Comparison of ENCODE assay signal across 8 cellular contexts in genomic region chr5:33588654-33589372, GRCh38.
DNase-seq lines count a peak whose midpoint lies in the region; ATAC-seq and TF ChIP-seq lines count a peak whose summit lies in the region.

No MANE protein-coding gene starts in this region.

- in situ Hi-C loops in ACHN (cut with HindIII; ENCODE audit: low pct_ligation_motif_present, low pct_unique_long_range_greater_than_20kb, low sequenced_read_pairs), result no loop called here

- POLR2A ChIA-PET in activated CD4-positive, alpha-beta memory T cell treated with anti-CD3 and anti-CD28 coated beads for 36 hours (lab: Charles Lee), result no interaction called here

- DNase-seq in ACHN (peak; percentile 8), LHCN-M2 (ENCODE audit: low read depth) (peak; percentile 42), glutamatergic neuron (peak; percentile 56), uterus (no peak)
- DNase-seq in activated CD4-positive, alpha-beta memory T cell treated with anti-CD3 and anti-CD28 coated beads for 36 hours, result peak; percentile 59
- DNase-seq in stimulated activated CD8-positive, alpha-beta memory T cell treated with anti-CD3 and anti-CD28 coated beads, Interleukin-4, amount 100 ng/mL, for 48 hours, result peak; percentile 75

- TF ChIP-seq POLR2A in uterus (IDR thresholded peaks at IDR 0.05), result no peak

- no peak overlapping the region for H3K27ac ChIP-seq in uterus

- no peaks in the 10 kb centered on the region for H3K36me3 ChIP-seq in uterus

- H3K27me3 Mint-ChIP-seq in activated CD4-positive, alpha-beta memory T cell treated with anti-CD3 and anti-CD28 coated beads for 36 hours, result no peaks in the 10 kb centered on the region
- H3K27me3 Mint-ChIP-seq in glutamatergic neuron (ENCODE audit: unreplicated experiment), result no peaks in the 10 kb centered on the region

- H3K9me3 Mint-ChIP-seq in activated CD4-positive, alpha-beta memory T cell treated with anti-CD3 and anti-CD28 coated beads for 36 hours, result no peaks in the 10 kb centered on the region
- no peaks in the 10 kb centered on the region for H3K9me3 Mint-ChIP-seq in glutamatergic neuron (ENCODE audit: unreplicated experiment)

- intact Hi-C loops in activated CD4-positive, alpha-beta memory T cell treated with anti-CD3 and anti-CD28 coated beads for 36 hours (cut with micrococcal nuclease), result loop anchor here (1.0 kb wide), 2 partner anchors 345 to 380 kb away; no protein-coding TSS in a partner anchor
- intact Hi-C loops in uterus (cut with DNase I; ENCODE audit: low total_unique reads), result no loop called here

- CTCF ChIA-PET in activated CD4-positive, alpha-beta memory T cell treated with anti-CD3 and anti-CD28 coated beads for 36 hours (lab: Charles Lee), result interaction anchor here (0.7 to 4.1 kb wide), 13 partner anchors 10 to 381 kb away, joined by 3 to 30 read pairs (median 3); partner anchors contain the start of gene RXFP3

- TF ChIP-seq CTCF in glutamatergic neuron (IDR thresholded peaks at IDR 0.05; ENCODE audit: partially characterized antibody, unreplicated experiment) (peak; percentile 59), uterus (IDR thresholded peaks at IDR 0.05) (no peak)

- no peaks in the 10 kb centered on the region for H3K4me1 Mint-ChIP-seq in activated CD4-positive, alpha-beta memory T cell treated with anti-CD3 and anti-CD28 coated beads for 36 hours (ENCODE audit: low read depth)
- H3K4me1 Mint-ChIP-seq in glutamatergic neuron (ENCODE audit: low read depth, unreplicated experiment), result no peaks in the 10 kb centered on the region

- H3K27ac Mint-ChIP-seq in activated CD4-positive, alpha-beta memory T cell treated with anti-CD3 and anti-CD28 coated beads for 36 hours, result no peak overlapping the region
- no peak overlapping the region for H3K27ac Mint-ChIP-seq in glutamatergic neuron (ENCODE audit: unreplicated experiment)

- no peak overlapping the region for H3K4me3 Mint-ChIP-seq in activated CD4-positive, alpha-beta memory T cell treated with anti-CD3 and anti-CD28 coated beads for 36 hours
- H3K4me3 Mint-ChIP-seq in glutamatergic neuron (ENCODE audit: unreplicated experiment), result no peak overlapping the region

- H3K4me1 ChIP-seq in uterus, result no peaks in the 10 kb centered on the region

- H3K9me3 ChIP-seq in uterus, result no peaks in the 10 kb centered on the region

- H3K36me3 Mint-ChIP-seq in activated CD4-positive, alpha-beta memory T cell treated with anti-CD3 and anti-CD28 coated beads for 36 hours, result no peaks in the 10 kb centered on the region
- no peaks in the 10 kb centered on the region for H3K36me3 Mint-ChIP-seq in glutamatergic neuron (ENCODE audit: unreplicated experiment)

- ATAC-seq in GM18868 (IDR thresholded peaks at IDR 0.05; ENCODE audit: unreplicated experiment) (peak; percentile 67), HG03469 (IDR thresholded peaks at IDR 0.05; ENCODE audit: unreplicated experiment) (no peak)

- H3K4me3 ChIP-seq in uterus, result no peak overlapping the region

- H3K27me3 ChIP-seq in uterus, result no peaks in the 10 kb centered on the region

Comparison
In these comparisons a context has a peak if more than half of its experiments do, and no peak if none do; other contexts are left out.
1. DNase-seq: peak in ACHN (single experiment), LHCN-M2 (single experiment), activated CD4-positive, alpha-beta memory T cell treated with anti-CD3 and anti-CD28 coated beads for 36 hours (single experiment), glutamatergic neuron (single experiment) and stimulated activated CD8-positive, alpha-beta memory T cell treated with anti-CD3 and anti-CD28 coated beads, Interleukin-4, amount 100 ng/mL, for 48 hours (single experiment); none in uterus (0 of 2).